ENCODE assay signal across 8 cellular contexts in the genomic region with DNA sequence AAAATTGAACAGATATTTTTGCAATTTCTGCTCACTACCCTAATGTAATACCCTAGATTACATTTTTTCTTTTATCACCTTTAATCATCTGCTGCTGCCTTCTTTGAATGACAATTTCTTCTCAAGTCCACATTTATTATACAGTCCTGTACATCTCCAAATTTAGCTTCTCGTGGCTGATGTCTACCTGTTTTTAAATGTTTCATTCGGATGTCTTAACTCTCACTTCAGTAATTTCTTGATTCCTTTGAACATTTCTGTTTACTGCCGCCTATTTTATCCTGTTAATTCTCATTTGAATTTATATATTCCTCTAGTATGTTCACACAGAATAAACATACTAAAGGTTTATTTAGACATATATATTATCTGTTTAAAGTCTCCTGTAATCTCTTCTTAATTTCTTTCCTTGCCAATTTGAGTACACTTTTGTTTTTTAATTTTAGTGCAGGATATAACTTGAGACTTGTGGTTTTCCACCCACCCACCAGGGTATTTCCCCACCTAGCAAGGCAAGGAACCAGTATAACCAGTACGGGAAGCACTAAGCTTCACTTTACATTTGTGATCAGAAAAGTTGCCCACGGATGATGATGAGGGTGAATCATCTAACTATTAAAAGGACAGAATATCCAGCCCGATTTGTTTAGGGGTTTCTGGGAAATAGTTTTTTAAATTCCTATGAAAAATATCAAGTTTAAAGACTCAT. TPM values are rescaled to one million over a fixed set of nuclear protein-coding genes. Genes with fewer than 3 reads are reported as not detected.
A peak's percentile ranks its signal among the peaks of the same experiment; 100 is the strongest.
DNase-seq lines count a peak whose midpoint lies in the region; ATAC-seq and TF ChIP-seq lines count a peak whose summit lies in the region.

No MANE protein-coding gene starts in this region.

- DNase-seq in activated gamma-delta T cell treated with anti-CD3 and anti-CD28 coated beads, Interleukin-2, amount 50 U/mL, for 16 hours (ENCODE audit: low read depth): peak; percentile 21
- DNase-seq in stimulated activated CD8-positive, alpha-beta memory T cell treated with anti-CD3 and anti-CD28 coated beads, Interleukin-15, amount 100 ng/mL, for 48 hours (ENCODE audit: low read depth in 2 of 2): peak; percentile 8 to 44
- DNase-seq in esophagus squamous epithelium (lab: John Stamatoyannopoulos, UW): no peak
- DNase-seq in NCI-H2196 treated with DMSO at 0.1 percent for 48 hours (lab: John Stamatoyannopoulos, UW; ENCODE audit: unreplicated experiment): no peak
- DNase-seq in SK-N-SH: no peak
- no peak for DNase-seq in NCI-H2081 (lab: John Stamatoyannopoulos, UW)

- no peaks in the 10 kb centered on the region for H3K36me3 ChIP-seq in esophagus squamous epithelium
- H3K36me3 ChIP-seq in SK-N-SH (replicated peaks in 1 of 2; ENCODE audit: control insufficient read depth in 1 of 2, insufficient read depth in 2 of 2, low read length in 1 of 2): no peaks in the 10 kb centered on the region

- no peak for TF ChIP-seq CTCF in esophagus squamous epithelium (IDR thresholded peaks at IDR 0.05)
- TF ChIP-seq CTCF in SK-N-SH (IDR thresholded peaks at IDR 0.05): no peak

- WGBS in esophagus squamous epithelium, 2 donors: 28 to 39% methylated on average over 6 of the region's 6 CpGs
- WGBS in SK-N-SH (ENCODE audit: low lambda C conversion rate): 69% methylated on average over 6 of the region's 6 CpGs

- H3K27me3 ChIP-seq in esophagus squamous epithelium (no peaks in the 10 kb centered on the region), SK-N-SH (ENCODE audit: insufficient read depth) (no peaks in the 10 kb centered on the region)

- H3K4me2 ChIP-seq in SK-N-SH: no peak overlapping the region

- H3K9me2 ChIP-seq in SK-N-SH: no peaks in the 10 kb centered on the region

- no peaks in the 10 kb centered on the region for H3K79me2 ChIP-seq in SK-N-SH (ENCODE audit: insufficient read depth)

- no peak for TF ChIP-seq EP300 in SK-N-SH (IDR thresholded peaks at IDR 0.05; ENCODE audit: borderline replicate concordance in 1 of 2, low read depth in 1 of 2, low read length in 1 of 2)

- H3K9me3 ChIP-seq in esophagus squamous epithelium (no peaks in the 10 kb centered on the region), SK-N-SH (no peaks in the 10 kb centered on the region)

- CTCF ChIA-PET in SK-N-SH (lab: Yijun Ruan, JAX): no interaction called here

- no peak overlapping the region for H3K9ac ChIP-seq in SK-N-SH

- intact Hi-C loops in esophagus squamous epithelium (cut with DNase I): no loop called here

- H3K4me1 ChIP-seq in esophagus squamous epithelium (peaks cover 0 to 6% (median 0%) of the 10 kb centered on the region in 3 donors), SK-N-SH (ENCODE audit: control insufficient read depth in 1 of 2, insufficient read depth in 2 of 2, low read depth in 1 of 2, low read length in 1 of 2) (no peaks in the 10 kb centered on the region)

- TF ChIP-seq POLR2A in esophagus squamous epithelium (IDR thresholded peaks at IDR 0.05): no peak

- H3K27ac ChIP-seq in esophagus squamous epithelium (no peak overlapping the region), SK-N-SH (ENCODE audit: low read depth in 2 of 2, low read length in 1 of 2) (no peak overlapping the region)

- no peak for TF ChIP-seq RAD21 in SK-N-SH (IDR thresholded peaks at IDR 0.05; ENCODE audit: low read length)

- no peaks in the 10 kb centered on the region for H4K20me1 ChIP-seq in SK-N-SH (ENCODE audit: insufficient read depth)

- ATAC-seq in GM19351 (IDR thresholded peaks at IDR 0.05; ENCODE audit: unreplicated experiment): peak; percentile 84
- ATAC-seq in HG03378 (IDR thresholded peaks at IDR 0.05; ENCODE audit: unreplicated experiment): peak; percentile 93

- no peaks in the 10 kb centered on the region for H3F3A ChIP-seq in SK-N-SH (replicated peaks; ENCODE audit: insufficient read depth)

- H3K4me3 ChIP-seq in esophagus squamous epithelium (no peak overlapping the region), SK-N-SH (ENCODE audit: low read depth in 2 of 2, low read length in 1 of 2) (no peak overlapping the region)

- POLR2A ChIA-PET in SK-N-SH (lab: Yijun Ruan, JAX): no interaction called here

- no peak overlapping the region for H2AFZ ChIP-seq in SK-N-SH (ENCODE audit: low read depth)

TF ChIP-seq in SK-N-SH, 30 proteins besides CTCF, POLR2A, EP300 and RAD21:
- TF ChIP-seq MEF2A (IDR thresholded peaks at IDR 0.05; ENCODE audit: borderline replicate concordance, low read depth): no peak
- TF ChIP-seq, protein P1, sequence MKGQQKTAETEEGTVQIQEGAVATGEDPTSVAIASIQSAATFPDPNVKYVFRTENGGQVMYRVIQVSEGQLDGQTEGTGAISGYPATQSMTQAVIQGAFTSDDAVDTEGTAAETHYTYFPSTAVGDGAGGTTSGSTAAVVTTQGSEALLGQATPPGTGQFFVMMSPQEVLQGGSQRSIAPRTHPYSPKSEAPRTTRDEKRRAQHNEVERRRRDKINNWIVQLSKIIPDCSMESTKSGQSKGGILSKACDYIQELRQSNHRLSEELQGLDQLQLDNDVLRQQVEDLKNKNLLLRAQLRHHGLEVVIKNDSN (IDR thresholded peaks at IDR 0.05; ENCODE audit: borderline replicate concordance, low read depth): no peak
- no peak for TF ChIP-seq SIN3A (IDR thresholded peaks at IDR 0.05; ENCODE audit: borderline replicate concordance, low read depth, low read length)
- TF ChIP-seq RFX5 (IDR thresholded peaks at IDR 0.05; ENCODE audit: low read length): no peak
- TF ChIP-seq FOSL2 (IDR thresholded peaks at IDR 0.05; ENCODE audit: borderline replicate concordance, low read depth): no peak
- TF ChIP-seq RXRA (IDR thresholded peaks at IDR 0.05; ENCODE audit: borderline replicate concordance, low read depth): no peak
- TF ChIP-seq GABPA (IDR thresholded peaks at IDR 0.05; ENCODE audit: low read depth): no peak
- no peak for TF ChIP-seq CHD2 (IDR thresholded peaks at IDR 0.05; ENCODE audit: low read length, partially characterized antibody)
- TF ChIP-seq, protein P2, sequence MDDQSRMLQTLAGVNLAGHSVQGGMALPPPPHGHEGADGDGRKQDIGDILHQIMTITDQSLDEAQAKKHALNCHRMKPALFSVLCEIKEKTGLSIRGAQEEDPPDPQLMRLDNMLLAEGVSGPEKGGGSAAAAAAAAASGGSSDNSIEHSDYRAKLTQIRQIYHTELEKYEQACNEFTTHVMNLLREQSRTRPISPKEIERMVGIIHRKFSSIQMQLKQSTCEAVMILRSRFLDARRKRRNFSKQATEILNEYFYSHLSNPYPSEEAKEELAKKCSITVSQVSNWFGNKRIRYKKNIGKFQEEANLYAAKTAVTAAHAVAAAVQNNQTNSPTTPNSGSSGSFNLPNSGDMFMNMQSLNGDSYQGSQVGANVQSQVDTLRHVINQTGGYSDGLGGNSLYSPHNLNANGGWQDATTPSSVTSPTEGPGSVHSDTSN (IDR thresholded peaks at IDR 0.05): no peak
- TF ChIP-seq ELF1 (IDR thresholded peaks at IDR 0.05): no peak
- no peak for TF ChIP-seq JUND (IDR thresholded peaks at IDR 0.05)
- TF ChIP-seq, protein P3, sequence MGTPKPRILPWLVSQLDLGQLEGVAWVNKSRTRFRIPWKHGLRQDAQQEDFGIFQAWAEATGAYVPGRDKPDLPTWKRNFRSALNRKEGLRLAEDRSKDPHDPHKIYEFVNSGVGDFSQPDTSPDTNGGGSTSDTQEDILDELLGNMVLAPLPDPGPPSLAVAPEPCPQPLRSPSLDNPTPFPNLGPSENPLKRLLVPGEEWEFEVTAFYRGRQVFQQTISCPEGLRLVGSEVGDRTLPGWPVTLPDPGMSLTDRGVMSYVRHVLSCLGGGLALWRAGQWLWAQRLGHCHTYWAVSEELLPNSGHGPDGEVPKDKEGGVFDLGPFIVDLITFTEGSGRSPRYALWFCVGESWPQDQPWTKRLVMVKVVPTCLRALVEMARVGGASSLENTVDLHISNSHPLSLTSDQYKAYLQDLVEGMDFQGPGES (IDR thresholded peaks at IDR 0.05; ENCODE audit: low read depth, low read length): no peak
- no peak for TF ChIP-seq TEAD4 (IDR thresholded peaks at IDR 0.05; ENCODE audit: borderline replicate concordance, insufficient read depth)
- no peak for TF ChIP-seq FOXJ3 (CRISPR knock-in tag; IDR thresholded peaks at IDR 0.05)
- no peak for TF ChIP-seq TAF1 (IDR thresholded peaks at IDR 0.05; ENCODE audit: borderline replicate concordance, low read depth, low read length)

RNA-seq across cellular contexts. Expression of a gene that starts 12.7 kb away (rescaled TPM):
- total RNA-seq in esophagus squamous epithelium: not detected
- not detected in 2 replicates for polyA plus RNA-seq in SK-N-SH (2012; rRNA removed)
- polyA plus RNA-seq in SK-N-SH (2012; cell fraction: cytosol; rRNA removed): not detected in 2 replicates
- polyA plus RNA-seq in SK-N-SH (2012; cell fraction: nucleus; rRNA removed): 0.32 TPM in 1 of 2 replicates, not detected in the other

RNA-seq across cellular contexts. Expression of a gene that starts 36.1 kb away (rescaled TPM):
- 1 to 10 TPM in 1 of 4 donors, under 1 TPM in 1, not detected in 2; 0.22 to 3.1 TPM for total RNA-seq in esophagus squamous epithelium
- polyA plus RNA-seq in SK-N-SH (2012; rRNA removed): not detected in 2 replicates
- polyA plus RNA-seq in SK-N-SH (2012; cell fraction: cytosol; rRNA removed): not detected in 2 replicates
- not detected in 2 replicates for polyA plus RNA-seq in SK-N-SH (2012; cell fraction: nucleus; rRNA removed)

Comparison
In these comparisons a context has a peak if more than half of its experiments do, and no peak if none do; other contexts are left out.
1. DNase-seq: peak in activated gamma-delta T cell treated with anti-CD3 and anti-CD28 coated beads, Interleukin-2, amount 50 U/mL, for 16 hours (single experiment) and stimulated activated CD8-positive, alpha-beta memory T cell treated with anti-CD3 and anti-CD28 coated beads, Interleukin-15, amount 100 ng/mL, for 48 hours (2 of 2); none in esophagus squamous epithelium (single experiment), NCI-H2196 treated with DMSO at 0.1 percent for 48 hours (single experiment), SK-N-SH (single experiment) and NCI-H2081 (0 of 2).